ENCODE assay signal across 14 cellular contexts in genomic region chr15:58498821-58499580, GRCh38.
DNase-seq lines count a peak whose midpoint lies in the region; ATAC-seq and TF ChIP-seq lines count a peak whose summit lies in the region.
"Had no signal": no experiment of that assay in that cellular context is flagged by ENCODE, and none has a peak within 500 bp of the region (broad histone marks: within the 10 kb centered on the region; RNA-seq: fewer than 3 reads in every experiment).

No MANE protein-coding gene starts in this region.

- no peaks in the 10 kb centered on the region for H3K36me3 ChIP-seq in mesendoderm (ENCODE audit: control insufficient read depth, insufficient read depth, low read length)
- H3K36me3 ChIP-seq: heart left ventricle had no signal

- H3K27ac ChIP-seq in mesendoderm (ENCODE audit: low read depth, low read length): no peak overlapping the region
- H3K27ac ChIP-seq: heart left ventricle had no signal

- no peak overlapping the region for H2BK120ac ChIP-seq in mesendoderm (ENCODE audit: low read depth, low read length)

- H3K27me3 Mint-ChIP-seq in HFFc6 (ENCODE audit: insufficient read depth): peaks cover 4% of the 10 kb centered on the region

- DNase-seq in AG08396 (ENCODE audit: low spot score) (peak; percentile 67), HFFc6 (peak; percentile 97), dermis blood vessel endothelial cell (peak; percentile 19), mesendoderm (no peak), DMS 273 treated with DMSO at 0.1 percent for 48 hours (lab: John Stamatoyannopoulos, UW) (no peak)
- no peak for DNase-seq in activated CD4-positive, CD25-positive, alpha-beta regulatory T cell (lab: John Stamatoyannopoulos, UW)
- DNase-seq: aorta; CD8-positive, alpha-beta T cell; heart left ventricle; NCI-H524; stimulated activated CD4-positive, alpha-beta T cell treated with anti-CD3 and anti-CD28 coated beads, Interleukin-15, amount 100 ng/mL, for 24 hours; stimulated activated naive CD8-positive, alpha-beta T cell treated with anti-CD3 and anti-CD28 coated beads, Interleukin-15, Interleukin-2, amounts not matched to agents 100 U/mL and 50 U/mL, for 24 hours had no signal

- H3K9ac ChIP-seq in mesendoderm (ENCODE audit: low read length): no peak overlapping the region

- H3K4me3 ChIP-seq in mesendoderm (ENCODE audit: low read length): no peak overlapping the region
- H3K4me3 ChIP-seq: heart left ventricle had no signal

- no peaks in the 10 kb centered on the region for H3K79me2 ChIP-seq in mesendoderm (ENCODE audit: control insufficient read depth, insufficient read depth, low read length)

- H3K27me3 ChIP-seq in mesendoderm (ENCODE audit: insufficient read depth, low read length, poor library complexity): no peaks in the 10 kb centered on the region
- H3K27me3 ChIP-seq: heart left ventricle had no signal

- peaks cover 52% of the 10 kb centered on the region for H3K4me1 Mint-ChIP-seq in HFFc6 (ENCODE audit: low read depth)

- no peak overlapping the region for H3K4ac ChIP-seq in mesendoderm (ENCODE audit: low read depth, low read length)

- H3K9me3 Mint-ChIP-seq in HFFc6: no peaks in the 10 kb centered on the region
- H3K9me3 Mint-ChIP-seq: CD8-positive, alpha-beta T cell had no signal

- H2BK15ac ChIP-seq in mesendoderm (replicated peaks; ENCODE audit: low read depth): no peak overlapping the region

- no peak overlapping the region for H2BK5ac ChIP-seq in mesendoderm (ENCODE audit: low read length)

- no peaks in the 10 kb centered on the region for H3K79me1 ChIP-seq in mesendoderm (ENCODE audit: low read length)

- TF ChIP-seq CTCF in HFFc6 (IDR thresholded peaks at IDR 0.05): no peak

- no CpG with 5 or more reads among the region's 8 CpGs for WGBS in mesendoderm (ENCODE audit: extremely low coverage, insufficient coverage, low lambda C conversion rate)

- no peaks in the 10 kb centered on the region for H3K4me1 ChIP-seq in mesendoderm (ENCODE audit: control insufficient read depth, low read depth, low read length)
- H3K4me1 ChIP-seq: heart left ventricle had no signal

- peak overlapping the region; percentile 36; the same call in 1 of the 2 replicates for H3K4me3 Mint-ChIP-seq in HFFc6
- H3K4me3 Mint-ChIP-seq: CD8-positive, alpha-beta T cell had no signal

- H4K8ac ChIP-seq in mesendoderm (ENCODE audit: low read depth, low read length): no peak overlapping the region

- H4K5ac ChIP-seq in mesendoderm (ENCODE audit: low read length): no peak overlapping the region

- H3K56ac ChIP-seq in mesendoderm (ENCODE audit: low read length): peak overlapping the region; percentile 54

- no peak overlapping the region for H3K18ac ChIP-seq in mesendoderm (ENCODE audit: low read length)

- no peak overlapping the region for H3K4me2 ChIP-seq in mesendoderm (ENCODE audit: low read length)

- no peak overlapping the region for H3K23ac ChIP-seq in mesendoderm (ENCODE audit: low read length)

- H2AK5ac ChIP-seq in mesendoderm (ENCODE audit: low read length): no peak overlapping the region

- H3K27ac Mint-ChIP-seq in HFFc6: peak overlapping the region; percentile 96
- H3K27ac Mint-ChIP-seq: CD8-positive, alpha-beta T cell had no signal

- no peak for ATAC-seq in GM21786 (IDR thresholded peaks at IDR 0.05; ENCODE audit: unreplicated experiment)
- ATAC-seq in HG03135 (IDR thresholded peaks at IDR 0.05; ENCODE audit: unreplicated experiment): no peak
- ATAC-seq: CD8-positive, alpha-beta T cell; stimulated activated naive CD8-positive, alpha-beta T cell treated with anti-CD3 and anti-CD28 coated beads, Interleukin-15, Interleukin-2, amounts not matched to agents 100 U/mL and 50 U/mL, for 24 hours had no signal

- H3K36me3 Mint-ChIP-seq in HFFc6 (ENCODE audit: low read depth): peaks cover 5% of the 10 kb centered on the region; the same call in 1 of the 2 replicates
- H3K36me3 Mint-ChIP-seq: CD8-positive, alpha-beta T cell had no signal

Comparison
In these comparisons a context has a peak if more than half of its experiments do, and no peak if none do; other contexts are left out.
1. DNase-seq: peak in AG08396 (single experiment), HFFc6 (single experiment) and dermis blood vessel endothelial cell (single experiment); none in mesendoderm (single experiment), activated CD4-positive, CD25-positive, alpha-beta regulatory T cell (0 of 4) and DMS 273 treated with DMSO at 0.1 percent for 48 hours (single experiment).